ENCODE assay signal across 17 cellular contexts in the genomic region with DNA sequence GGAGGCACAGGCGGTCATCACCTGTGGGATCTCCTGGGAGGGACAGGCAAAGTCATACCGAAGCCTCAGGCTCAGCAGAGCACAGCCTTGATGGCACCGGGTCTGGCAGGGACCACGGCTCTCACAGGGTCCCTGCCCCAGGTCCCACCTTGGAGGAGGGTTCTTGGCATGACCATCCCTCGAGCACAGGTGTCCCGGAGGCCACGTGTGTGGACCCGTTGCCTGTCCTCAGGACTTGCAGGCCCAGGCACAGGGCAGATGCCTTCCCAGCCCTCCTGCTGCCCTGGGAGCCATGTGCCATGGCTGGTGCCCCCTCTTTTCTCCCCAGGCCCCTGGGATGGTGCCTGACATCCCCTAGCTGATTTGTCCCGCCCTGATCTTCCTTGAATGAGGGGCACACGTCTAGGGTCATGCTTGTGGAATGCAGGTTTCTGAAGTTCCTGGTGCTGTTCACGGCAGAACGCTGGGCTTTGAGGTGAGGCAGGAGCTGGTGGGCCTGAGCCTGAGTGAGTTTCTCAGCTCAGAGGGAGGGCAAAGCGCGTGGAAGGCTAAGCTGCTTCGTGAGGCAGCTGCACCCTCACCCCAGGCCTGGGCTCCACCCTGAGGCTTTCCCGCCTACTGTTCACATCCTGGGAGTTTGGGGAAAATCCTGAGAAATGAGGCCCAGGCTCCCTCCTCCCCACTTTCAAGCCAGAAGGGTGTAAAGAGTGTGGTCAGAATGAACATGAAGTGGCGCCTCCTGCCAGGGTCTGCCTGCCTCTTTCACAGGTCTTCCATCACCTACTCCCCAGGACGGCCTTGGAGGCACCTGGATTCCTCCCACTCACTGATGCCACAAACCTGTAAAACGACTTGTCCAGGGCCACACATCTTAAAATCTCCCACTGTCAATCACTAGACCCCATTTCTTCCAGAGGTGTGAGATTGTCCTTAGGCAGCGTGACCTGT.
DNase-seq lines count a peak whose midpoint lies in the region; ATAC-seq, FAIRE-seq and TF ChIP-seq lines count a peak whose summit lies in the region.
"Had no signal": no experiment of that assay in that cellular context is flagged by ENCODE, and none has a peak within 500 bp of the region (broad histone marks: within the 10 kb centered on the region; RNA-seq: fewer than 3 reads in every experiment).

No MANE protein-coding gene starts in this region.

- H3K4me1 ChIP-seq in HepG2 (ENCODE audit: insufficient read depth, low read length) = peaks cover 41% of the 10 kb centered on the region
- peaks cover 0 to 7% (median 2%) of the 10 kb centered on the region in 4 donors for H3K4me1 ChIP-seq in right lobe of liver
- peaks cover 2% of the 10 kb centered on the region; the same call in 1 of the 2 replicates for H3K4me1 ChIP-seq in IMR-90 (ENCODE audit: control insufficient read depth, insufficient read depth, low read length)
- peaks cover 2% of the 10 kb centered on the region for H3K4me1 ChIP-seq in mesendoderm (ENCODE audit: control insufficient read depth, low read depth, low read length)

- TF ChIP-seq EP300 in HepG2 (IDR thresholded peaks at IDR 0.05; ENCODE audit: low read depth in 2 of 2, low read length in 2 of 2) (no peak), HepG2 (CRISPR knock-in tag; IDR thresholded peaks at IDR 0.05; ENCODE audit: borderline replicate concordance) (no peak)

- CTCF ChIA-PET in HepG2 (lab: Yijun Ruan, JAX; ENCODE audit: low intra/inter-chr PET ratio, low total read pairs) = no interaction called here
- CTCF ChIA-PET in IMR-90 (lab: Yijun Ruan, JAX) = no interaction called here

- no peak overlapping the region for H3K14ac ChIP-seq in IMR-90 (replicated peaks; ENCODE audit: low read depth, low read length)

- POLR2A ChIA-PET in HepG2 (lab: Yijun Ruan, JAX) = no interaction called here
- POLR2A ChIA-PET in IMR-90 (lab: Charles Lee; ENCODE audit: unreplicated experiment) = no interaction called here

- no peak overlapping the region for H2BK15ac ChIP-seq in IMR-90 (ENCODE audit: low read depth, low read length)
- no peak overlapping the region for H2BK15ac ChIP-seq in mesendoderm (replicated peaks; ENCODE audit: low read depth)

- H4K8ac ChIP-seq in IMR-90 (ENCODE audit: low read depth in 2 of 2, low read length in 2 of 2) (no peak overlapping the region), mesendoderm (ENCODE audit: low read depth, low read length) (no peak overlapping the region)

- no peak overlapping the region for H3K4me3 ChIP-seq in HepG2 (replicated peaks in 1 of 3; ENCODE audit: insufficient read depth in 1 of 3, low read depth in 2 of 3, low read length in 3 of 3)
- no peak overlapping the region for H3K4me3 ChIP-seq in right lobe of liver
- no peak overlapping the region for H3K4me3 ChIP-seq in IMR-90 (ENCODE audit: insufficient read depth, low read depth, low read length)
- H3K4me3 ChIP-seq in mesendoderm (ENCODE audit: low read length) = no peak overlapping the region
- H3K4me3 ChIP-seq: BLaER1, GM12878 had no signal

- H2BK5ac ChIP-seq in IMR-90 (ENCODE audit: low read depth, low read length, poor library complexity, severe bottlenecking) (no peak overlapping the region), mesendoderm (ENCODE audit: low read length) (peak overlapping the region; percentile 70)

- in situ Hi-C loops in HepG2 (cut with HindIII; ENCODE audit: extremely low pct_ligation_motif_present, low pct_unique_long_range_greater_than_20kb) = no loop called here
- in situ Hi-C loops in IMR-90 (cut with MboI; ENCODE audit: low sequenced_read_pairs) = no loop called here

- H3K27me3 ChIP-seq in HepG2 (ENCODE audit: control insufficient read depth in 1 of 2, insufficient read depth in 2 of 2, low read length in 2 of 2) (peaks cover 0 to 6% of the 10 kb centered on the region in 2 experiments; a peak in 1 of 5 replicates), right lobe of liver (no peaks in the 10 kb centered on the region), IMR-90 (ENCODE audit: control insufficient read depth, insufficient read depth, low read length) (no peaks in the 10 kb centered on the region), mesendoderm (ENCODE audit: insufficient read depth, low read length, poor library complexity) (no peaks in the 10 kb centered on the region)
- H3K27me3 ChIP-seq: BLaER1 had no signal

- H3K56ac ChIP-seq in IMR-90 (ENCODE audit: extremely low read depth, insufficient read depth, low read length) = no peak overlapping the region
- peak overlapping the region; percentile 60 for H3K56ac ChIP-seq in mesendoderm (ENCODE audit: low read length)

- H2AFZ ChIP-seq in HepG2 (ENCODE audit: low read length) (no peak overlapping the region), IMR-90 (replicated peaks; ENCODE audit: low read length, poor library complexity) (peak overlapping the region; percentile 32)

- ATAC-seq in HepG2 = no peak
- ATAC-seq in right lobe of liver = no peak
- ATAC-seq in IMR-90 (ENCODE audit: low read depth) = no peak
- ATAC-seq in HG02571 (IDR thresholded peaks at IDR 0.05; ENCODE audit: unreplicated experiment) = no peak
- no peak for ATAC-seq in HG03432 (IDR thresholded peaks at IDR 0.05; ENCODE audit: unreplicated experiment)
- ATAC-seq: GM12878 had no signal

- H4K20me1 ChIP-seq in HepG2 (ENCODE audit: insufficient read depth, low read length) (no peaks in the 10 kb centered on the region), IMR-90 (ENCODE audit: insufficient read depth, low read length) (no peaks in the 10 kb centered on the region)
- H4K20me1 ChIP-seq: BLaER1 had no signal

- H3K79me1 ChIP-seq in IMR-90 (ENCODE audit: low read depth in 1 of 2, low read length in 2 of 2) (no peaks in the 10 kb centered on the region), mesendoderm (ENCODE audit: low read length) (no peaks in the 10 kb centered on the region)

- H3K4ac ChIP-seq in IMR-90 (ENCODE audit: low read depth, low read length) = no peak overlapping the region
- no peak overlapping the region for H3K4ac ChIP-seq in mesendoderm (ENCODE audit: low read depth, low read length)

- dilution Hi-C loops in IMR-90 (cut with HindIII; ENCODE audit: low sequenced_read_pairs, unreplicated experiment) = no loop called here

- H4K5ac ChIP-seq in IMR-90 (ENCODE audit: low read depth, low read length) (no peak overlapping the region), mesendoderm (ENCODE audit: low read length) (no peak overlapping the region)

- H3K9me3 ChIP-seq in HepG2 (ENCODE audit: low read length) = no peaks in the 10 kb centered on the region
- no peaks in the 10 kb centered on the region for H3K9me3 ChIP-seq in right lobe of liver
- H3K9me3 ChIP-seq in IMR-90 (ENCODE audit: control insufficient read depth, insufficient read depth, low read length) = peaks cover 35% of the 10 kb centered on the region
- H3K9me3 ChIP-seq: BLaER1 had no signal

- H3K4me2 ChIP-seq in HepG2 (ENCODE audit: low read depth, low read length) (no peak overlapping the region), IMR-90 (ENCODE audit: low read depth, low read length) (no peak overlapping the region), mesendoderm (ENCODE audit: low read length) (no peak overlapping the region)
- H3K4me2 ChIP-seq: BLaER1 had no signal

- H3K36me3 ChIP-seq in HepG2 (replicated peaks in 1 of 2; ENCODE audit: control insufficient read depth in 1 of 2, insufficient read depth in 2 of 2, low read length in 2 of 2) = no peaks in the 10 kb centered on the region
- H3K36me3 ChIP-seq in right lobe of liver = no peaks in the 10 kb centered on the region
- H3K36me3 ChIP-seq in IMR-90 (ENCODE audit: control insufficient read depth, insufficient read depth, low read length) = no peaks in the 10 kb centered on the region
- H3K36me3 ChIP-seq in mesendoderm (ENCODE audit: control insufficient read depth, insufficient read depth, low read length) = no peaks in the 10 kb centered on the region
- H3K36me3 ChIP-seq: BLaER1 had no signal

- no peaks in the 10 kb centered on the region for H3K79me2 ChIP-seq in HepG2 (ENCODE audit: insufficient read depth, low read length)
- no peaks in the 10 kb centered on the region for H3K79me2 ChIP-seq in mesendoderm (ENCODE audit: control insufficient read depth, insufficient read depth, low read length)

- TF ChIP-seq RAD21 in HepG2 (CRISPR knock-in tag; IDR thresholded peaks at IDR 0.05) (no peak), IMR-90 (IDR thresholded peaks at IDR 0.05; ENCODE audit: low read length) (no peak)

- no peaks in the 10 kb centered on the region for H3K9me1 ChIP-seq in IMR-90 (ENCODE audit: insufficient read depth, low read length)

- intact Hi-C loops in HepG2 (cut with micrococcal nuclease; ENCODE audit: unreplicated experiment) = no loop called here
- intact Hi-C loops in right lobe of liver (cut with DNase I) = no loop called here
- intact Hi-C loops in IMR-90 (cut with micrococcal nuclease) = no loop called here

- 57% methylated on average over 8 of the region's 20 CpGs for WGBS in HepG2 (ENCODE audit: low lambda C conversion rate)
- WGBS in right lobe of liver (ENCODE audit: insufficient coverage, low coverage, low lambda C conversion rate, missing lambda C conversion rate) = 79% methylated on average over 7 of the region's 20 CpGs
- 79% methylated on average over 9 of the region's 20 CpGs; no CpG with 5 or more reads in 1 of the 2 experiments for WGBS in IMR-90 (ENCODE audit: extremely low coverage in 2 of 2, insufficient read length in 1 of 2), 2 experiments
- WGBS in mesendoderm (ENCODE audit: extremely low coverage, insufficient coverage, low lambda C conversion rate) = no CpG with 5 or more reads among the region's 20 CpGs

- FAIRE-seq in HepG2 (lab: Jason Lieb, UNC) = no peak
- FAIRE-seq: GM12878, GM19239, H54, HTR-8/SVneo had no signal

- H2AK9ac ChIP-seq in IMR-90 (replicated peaks; ENCODE audit: low read depth, low read length, poor library complexity) = no peak overlapping the region

- H2BK120ac ChIP-seq in IMR-90 (ENCODE audit: low read depth, low read length) (no peak overlapping the region), mesendoderm (ENCODE audit: low read depth, low read length) (no peak overlapping the region)

- no peak overlapping the region for H2BK20ac ChIP-seq in IMR-90 (ENCODE audit: low read depth, low read length)

- H2AK5ac ChIP-seq in IMR-90 (ENCODE audit: low read depth, low read length) (no peak overlapping the region), mesendoderm (ENCODE audit: low read length) (peak overlapping the region; percentile 38)

- no peak for TF ChIP-seq POLR2A in HepG2 (IDR thresholded peaks at IDR 0.05; ENCODE audit: insufficient read depth in 1 of 2, low read depth in 2 of 2, low read length in 2 of 2)
- no peak for TF ChIP-seq POLR2A in right lobe of liver (IDR thresholded peaks at IDR 0.05)
- no peak for TF ChIP-seq POLR2A in IMR-90 (IDR thresholded peaks at IDR 0.05; ENCODE audit: low read depth, low read length)

- H3K9ac ChIP-seq in HepG2 (ENCODE audit: insufficient read depth, low read depth, low read length) = no peak overlapping the region
- H3K9ac ChIP-seq in IMR-90 (ENCODE audit: low read depth, low read length) = no peak overlapping the region
- no peak overlapping the region for H3K9ac ChIP-seq in mesendoderm (ENCODE audit: low read length)
- H3K9ac ChIP-seq: BLaER1 had no signal

- H3K27ac ChIP-seq in HepG2 (ENCODE audit: extremely low read length, insufficient read depth, low read length) (no peak overlapping the region), right lobe of liver (no peak overlapping the region), IMR-90 (ENCODE audit: insufficient read depth, low read length) (no peak overlapping the region), mesendoderm (ENCODE audit: low read depth, low read length) (no peak overlapping the region)
- H3K27ac ChIP-seq: BLaER1 had no signal

- BruUV-seq in HepG2 (replicated peaks; lab: Mats Ljungman, UMichigan) (no TSS peak), IMR-90 (replicated peaks; lab: Mats Ljungman, UMichigan) (no TSS peak)

- no peak overlapping the region for H3K23ac ChIP-seq in IMR-90 (ENCODE audit: low read depth, low read length)
- no peak overlapping the region for H3K23ac ChIP-seq in mesendoderm (ENCODE audit: low read length)

- H4K91ac ChIP-seq in IMR-90 (ENCODE audit: insufficient read depth, low read depth, low read length) = no peak overlapping the region

- TF ChIP-seq CTCF in HepG2 (CRISPR knock-in tag; IDR thresholded peaks at IDR 0.05) = no peak
- TF ChIP-seq CTCF in right lobe of liver (IDR thresholded peaks at IDR 0.05) = no peak
- TF ChIP-seq CTCF in IMR-90 (conservative IDR thresholded peaks at IDR 0.05; ENCODE audit: low read depth, low read length) = no peak

- H3K18ac ChIP-seq in IMR-90 (ENCODE audit: low read depth, low read length) (no peak overlapping the region), mesendoderm (ENCODE audit: low read length) (no peak overlapping the region)

- no peak for DNase-seq in HepG2 (ENCODE audit: low spot score)
- no peak for DNase-seq in right lobe of liver
- no peak for DNase-seq in IMR-90
- DNase-seq in mesendoderm = no peak
- DNase-seq in kidney tubule cell (ENCODE audit: low spot score) = no peak
- DNase-seq: 8988T; CD4-positive, alpha-beta memory T cell; DMS79 treated with DMSO at 0.1 percent for 48 hours; EL; HCEC 1CT had no signal
